14 cellular contexts compared by ENCODE assay signal in the genomic region with DNA sequence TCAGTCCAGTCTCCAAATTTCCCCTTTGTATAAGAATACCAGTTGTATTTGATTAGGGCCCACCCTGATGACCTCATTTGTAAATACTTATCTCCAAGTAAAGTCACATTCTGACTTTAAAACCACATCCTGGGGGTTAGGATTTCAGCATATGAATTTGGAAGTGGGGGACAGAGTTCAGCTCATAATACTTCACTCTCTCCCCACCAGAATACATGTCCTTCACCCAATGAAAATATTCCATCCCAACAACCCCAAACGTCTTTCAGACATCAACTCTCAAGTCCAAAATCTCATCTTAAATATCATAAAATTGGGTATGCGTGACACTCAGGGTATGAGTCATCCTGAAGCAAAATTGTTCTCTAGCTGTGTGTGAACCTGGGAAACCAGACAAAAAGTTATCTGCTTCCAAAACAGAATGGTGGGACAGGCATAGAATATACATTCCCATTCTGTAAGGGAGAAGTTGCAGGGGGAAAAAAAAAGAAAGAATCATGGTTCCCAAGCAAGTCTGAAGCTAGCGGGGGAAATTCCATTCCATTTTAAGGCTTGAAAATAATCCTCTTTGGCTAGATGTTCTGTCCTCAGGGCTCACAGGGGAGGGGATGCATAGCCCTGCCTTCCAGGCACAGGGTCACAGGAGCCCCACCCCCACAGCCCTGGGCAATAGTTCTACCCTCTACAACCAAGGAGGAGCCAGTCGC.
DNase-seq lines count a peak whose midpoint lies in the region; ATAC-seq, FAIRE-seq and TF ChIP-seq lines count a peak whose summit lies in the region.
"Had no signal": no experiment of that assay in that cellular context is flagged by ENCODE, and none has a peak within 500 bp of the region (broad histone marks: within the 10 kb centered on the region; RNA-seq: fewer than 3 reads in every experiment).

No MANE protein-coding gene starts in this region.

- no peak overlapping the region for H2AFZ ChIP-seq in GM23338
- no peak overlapping the region for H2AFZ ChIP-seq in endothelial cell of umbilical vein (ENCODE audit: low read depth, low read length)

- TF ChIP-seq CTCF in GM23338 (conservative IDR thresholded peaks at IDR 0.05; ENCODE audit: low read depth in 2 of 2) (no peak), RWPE2 (IDR thresholded peaks at IDR 0.05; ENCODE audit: poor library complexity, severe bottlenecking) (no peak), endothelial cell of umbilical vein (IDR thresholded peaks at IDR 0.05; ENCODE audit: extremely low read depth in 1 of 2, insufficient read depth in 1 of 2, low read depth in 1 of 2, low read length in 2 of 2) (no peak), osteocyte (IDR thresholded peaks at IDR 0.05) (no peak), transverse colon (IDR thresholded peaks at IDR 0.05) (no peak), psoas muscle (IDR thresholded peaks at IDR 0.05) (no peak)

- in situ Hi-C loops in transverse colon (cut with MboI; ENCODE audit: low pct_ligation_motif_present in 1 of 4, low pct_unique_long_range_greater_than_20kb in 1 of 4, low sequenced_read_pairs in 3 of 4) = no loop called here

- ATAC-seq in GM23338 (peak; percentile 55), RWPE2 (ENCODE audit: low read depth) (peak; percentile 31; the same call in 2 of the 3 replicates), HG02970 (IDR thresholded peaks at IDR 0.05; ENCODE audit: low FRiP score, unreplicated experiment) (no peak), psoas muscle (no peak)
- ATAC-seq: activated naive CD8-positive, alpha-beta T cell treated with anti-CD3 and anti-CD28 coated beads, Interleukin-2, amount 50 U/mL, for 24 hours had no signal

- H3K27me3 ChIP-seq in GM23338 (ENCODE audit: insufficient read depth) (no peaks in the 10 kb centered on the region), RWPE2 (ENCODE audit: insufficient read depth, poor library complexity, severe bottlenecking) (no peaks in the 10 kb centered on the region), endothelial cell of umbilical vein (ENCODE audit: control insufficient read depth in 2 of 2, insufficient read depth in 2 of 2, low read length in 2 of 2) (no peaks in the 10 kb centered on the region), transverse colon (no peaks in the 10 kb centered on the region), psoas muscle (ENCODE audit: insufficient read depth in 3 of 3, low read length in 2 of 3) (no peaks in the 10 kb centered on the region)

- no peaks in the 10 kb centered on the region for H3K27me3 Mint-ChIP-seq in GM23338 (ENCODE audit: insufficient read depth, low read depth, poor library complexity)
- H3K27me3 Mint-ChIP-seq in osteocyte (ENCODE audit: unreplicated experiment) = no peaks in the 10 kb centered on the region
- H3K27me3 Mint-ChIP-seq: activated naive CD8-positive, alpha-beta T cell treated with anti-CD3 and anti-CD28 coated beads, Interleukin-2, amount 50 U/mL, for 24 hours; CD4-positive, CD25-positive, alpha-beta regulatory T cell; stimulated activated naive B cell treated with anti-CD40 and anti-IgM and Interleukin-4, amounts not matched to agents 10 μg/mL and 1 μg/mL and 100 μg/mL, for 72 hours had no signal

- no peaks in the 10 kb centered on the region for H3K36me3 Mint-ChIP-seq in GM23338 (ENCODE audit: low read depth)
- H3K36me3 Mint-ChIP-seq in osteocyte (ENCODE audit: unreplicated experiment) = peaks cover 14% of the 10 kb centered on the region

- dilution Hi-C loops in endothelial cell of umbilical vein (cut with MboI; ENCODE audit: extremely low pct_ligation_motif_present, low sequenced_read_pairs) = no loop called here

- H3K4me3 Mint-ChIP-seq in GM23338 (no peak overlapping the region), osteocyte (ENCODE audit: unreplicated experiment) (no peak overlapping the region)
- H3K4me3 Mint-ChIP-seq: activated naive CD8-positive, alpha-beta T cell treated with anti-CD3 and anti-CD28 coated beads, Interleukin-2, amount 50 U/mL, for 24 hours; CD4-positive, CD25-positive, alpha-beta regulatory T cell; stimulated activated naive B cell treated with anti-CD40 and anti-IgM and Interleukin-4, amounts not matched to agents 10 μg/mL and 1 μg/mL and 100 μg/mL, for 72 hours had no signal

- H3K4me2 ChIP-seq in GM23338 (no peak overlapping the region), endothelial cell of umbilical vein (ENCODE audit: insufficient read depth, low read length) (no peak overlapping the region)

- H3K36me3 ChIP-seq in GM23338 (ENCODE audit: insufficient read depth) (no peaks in the 10 kb centered on the region; the same call in 1 of the 2 replicates), RWPE2 (ENCODE audit: low read depth) (peaks cover 21% of the 10 kb centered on the region), endothelial cell of umbilical vein (ENCODE audit: control insufficient read depth in 2 of 2, extremely low read depth in 1 of 2, insufficient read depth in 2 of 2, low read length in 2 of 2) (no peaks in the 10 kb centered on the region), transverse colon (peaks cover 0 to 3% (median 0%) of the 10 kb centered on the region in 4 donors), psoas muscle (ENCODE audit: insufficient read depth in 1 of 2, low read depth in 1 of 2) (peaks cover 7 to 11% of the 10 kb centered on the region in 2 donors)

- 78 to 88% methylated on average over 3 to 4 of the region's 4 CpGs for WGBS in transverse colon (ENCODE audit: low coverage in 1 of 2), 2 donors
- WGBS in psoas muscle, 3 donors = 81 to 85% (median 83%) methylated on average over 4 of the region's 4 CpGs

- H3K4me1 Mint-ChIP-seq in GM23338 = peaks cover 7% of the 10 kb centered on the region; the same call in 1 of the 3 replicates
- peaks cover 22% of the 10 kb centered on the region for H3K4me1 Mint-ChIP-seq in osteocyte (ENCODE audit: unreplicated experiment)
- H3K4me1 Mint-ChIP-seq: CD4-positive, CD25-positive, alpha-beta regulatory T cell; stimulated activated naive B cell treated with anti-CD40 and anti-IgM and Interleukin-4, amounts not matched to agents 10 μg/mL and 1 μg/mL and 100 μg/mL, for 72 hours had no signal

- H4K20me1 ChIP-seq in GM23338 (replicated peaks; ENCODE audit: insufficient read depth) (no peaks in the 10 kb centered on the region), endothelial cell of umbilical vein (replicated peaks; ENCODE audit: control insufficient read depth, extremely low read depth, insufficient read depth, low read length) (no peaks in the 10 kb centered on the region)

- H3K4me3 ChIP-seq in GM23338 = no peak overlapping the region
- H3K4me3 ChIP-seq in RWPE2 (ENCODE audit: severe bottlenecking) = no peak overlapping the region
- no peak overlapping the region for H3K4me3 ChIP-seq in endothelial cell of umbilical vein (replicated peaks in 1 of 3; ENCODE audit: insufficient read depth in 1 of 3, low read depth in 1 of 3, low read length in 3 of 3)
- no peak overlapping the region for H3K4me3 ChIP-seq in transverse colon
- no peak overlapping the region for H3K4me3 ChIP-seq in psoas muscle

- FAIRE-seq in endothelial cell of umbilical vein (lab: Jason Lieb, UNC) = no peak
- FAIRE-seq: islet of Langerhans had no signal

- TF ChIP-seq POLR2A in endothelial cell of umbilical vein (IDR thresholded peaks at IDR 0.05; ENCODE audit: low read depth, low read length) (no peak), transverse colon (IDR thresholded peaks at IDR 0.05) (no peak)

- H3K9me3 Mint-ChIP-seq in GM23338 (no peaks in the 10 kb centered on the region), osteocyte (ENCODE audit: unreplicated experiment) (peaks cover 3% of the 10 kb centered on the region)
- H3K9me3 Mint-ChIP-seq: activated naive CD8-positive, alpha-beta T cell treated with anti-CD3 and anti-CD28 coated beads, Interleukin-2, amount 50 U/mL, for 24 hours had no signal

- CTCF ChIA-PET in endothelial cell of umbilical vein (lab: Charles Lee) = interaction anchor here (0.7 to 4.2 kb wide), 20 partner anchors 7 to 862 kb away, joined by 3 to 60 read pairs (median 3); no protein-coding TSS in a partner anchor

- no peak for TF ChIP-seq EP300 in transverse colon (IDR thresholded peaks at IDR 0.05; ENCODE audit: low read depth)

- intact Hi-C loops in endothelial cell of umbilical vein (cut with micrococcal nuclease) = loop anchor here (1.0 to 10.0 kb wide), 4 partner anchors 103 to 859 kb away; no protein-coding TSS in a partner anchor
- intact Hi-C loops in transverse colon (cut with DNase I; ENCODE audit: low total_unique reads) = no loop called here
- intact Hi-C loops in psoas muscle (cut with DNase I) = no loop called here

- DNase-seq in GM23338 (ENCODE audit: low spot score) (peak; percentile 19), RWPE2 (ENCODE audit: low spot score) (no peak), endothelial cell of umbilical vein (ENCODE audit: low read depth, low spot score) (no peak), osteocyte (ENCODE audit: extremely low spot score, unreplicated experiment) (no peak), transverse colon (no peak), psoas muscle (no peak)
- DNase-seq: activated CD4-positive, CD25-positive, alpha-beta regulatory T cell treated with anti-CD3 and anti-CD28 coated beads, Interleukin-2, amount 50 U/mL, for 72 hours; activated naive CD8-positive, alpha-beta T cell treated with anti-CD3 and anti-CD28 coated beads, Interleukin-2, amount 50 U/mL, for 24 hours; activated T-cell treated with anti-CD3 and anti-CD28 coated beads, Interleukin-2, amount 50 U/mL, for 1 hour; stimulated activated CD4-positive, alpha-beta T cell treated with anti-CD3 and anti-CD28 coated beads, Interleukin-4, amount 100 ng/mL, for 1 hour; stimulated activated naive B cell treated with anti-CD40 and anti-IgM and Interleukin-4, amounts not matched to agents 10 μg/mL and 1 μg/mL and 100 μg/mL, for 72 hours had no signal

- H3K9me2 ChIP-seq in GM23338 (ENCODE audit: insufficient read depth) = 0 out of 2 replicates have a peak, but pooled peaks cover 3% of the 10 kb centered on the region

- BruUV-seq in endothelial cell of umbilical vein (replicated peaks; lab: Mats Ljungman, UMichigan) = no TSS peak

- H3K79me2 ChIP-seq in GM23338 (replicated peaks; ENCODE audit: insufficient read depth) (no peaks in the 10 kb centered on the region), endothelial cell of umbilical vein (ENCODE audit: control insufficient read depth, insufficient read depth, low read length) (no peaks in the 10 kb centered on the region)

- H3K4me1 ChIP-seq in GM23338 (ENCODE audit: insufficient read depth) (0 out of 2 replicates have a peak, but pooled peaks cover 8% of the 10 kb centered on the region), RWPE2 (ENCODE audit: insufficient read depth, poor library complexity, severe bottlenecking) (peaks cover 59% of the 10 kb centered on the region), endothelial cell of umbilical vein (ENCODE audit: control insufficient read depth, extremely low read depth, insufficient read depth, low read length) (no peaks in the 10 kb centered on the region), transverse colon (no peaks in the 10 kb centered on the region), psoas muscle (no peaks in the 10 kb centered on the region)

- no peaks in the 10 kb centered on the region for H3K9me1 ChIP-seq in endothelial cell of umbilical vein (replicated peaks; ENCODE audit: control insufficient read depth, extremely low read depth, insufficient read depth, low read length)

- POLR2A ChIA-PET in endothelial cell of umbilical vein (lab: Charles Lee) = no interaction called here

- H3K9me3 ChIP-seq in RWPE2 (ENCODE audit: severe bottlenecking) = no peaks in the 10 kb centered on the region
- no peaks in the 10 kb centered on the region for H3K9me3 ChIP-seq in endothelial cell of umbilical vein (replicated peaks; ENCODE audit: control insufficient read depth, insufficient read depth, low read length)
- H3K9me3 ChIP-seq in transverse colon = no peaks in the 10 kb centered on the region
- H3K9me3 ChIP-seq in psoas muscle = no peaks in the 10 kb centered on the region

- no peaks in the 10 kb centered on the region for H3F3A ChIP-seq in GM23338 (replicated peaks; ENCODE audit: low read depth)

- no peak overlapping the region for H3K9ac ChIP-seq in endothelial cell of umbilical vein (replicated peaks; ENCODE audit: extremely low read depth, insufficient read depth, low read length)

- no peak overlapping the region for H3K27ac ChIP-seq in GM23338 (ENCODE audit: low read depth)
- peak overlapping the region; percentile 97 for H3K27ac ChIP-seq in RWPE2 (ENCODE audit: poor library complexity, severe bottlenecking)
- H3K27ac ChIP-seq in endothelial cell of umbilical vein (ENCODE audit: insufficient read depth, low read depth, low read length) = no peak overlapping the region
- H3K27ac ChIP-seq in transverse colon = no peak overlapping the region
- no peak overlapping the region for H3K27ac ChIP-seq in psoas muscle

- H3K27ac Mint-ChIP-seq in GM23338 (no peak overlapping the region), osteocyte (ENCODE audit: unreplicated experiment) (peak overlapping the region; percentile 57)
- H3K27ac Mint-ChIP-seq: activated naive CD8-positive, alpha-beta T cell treated with anti-CD3 and anti-CD28 coated beads, Interleukin-2, amount 50 U/mL, for 24 hours; CD4-positive, CD25-positive, alpha-beta regulatory T cell; stimulated activated naive B cell treated with anti-CD40 and anti-IgM and Interleukin-4, amounts not matched to agents 10 μg/mL and 1 μg/mL and 100 μg/mL, for 72 hours had no signal

Comparison
In these comparisons a context has a peak if more than half of its experiments do, and no peak if none do; other contexts are left out.
1. ATAC-seq: peak in GM23338 (single experiment) and RWPE2 (single experiment); none in HG02970 (single experiment) and psoas muscle (0 of 4).